Comparison of ENCODE assay signal across 25 cellular contexts in the genomic region with DNA sequence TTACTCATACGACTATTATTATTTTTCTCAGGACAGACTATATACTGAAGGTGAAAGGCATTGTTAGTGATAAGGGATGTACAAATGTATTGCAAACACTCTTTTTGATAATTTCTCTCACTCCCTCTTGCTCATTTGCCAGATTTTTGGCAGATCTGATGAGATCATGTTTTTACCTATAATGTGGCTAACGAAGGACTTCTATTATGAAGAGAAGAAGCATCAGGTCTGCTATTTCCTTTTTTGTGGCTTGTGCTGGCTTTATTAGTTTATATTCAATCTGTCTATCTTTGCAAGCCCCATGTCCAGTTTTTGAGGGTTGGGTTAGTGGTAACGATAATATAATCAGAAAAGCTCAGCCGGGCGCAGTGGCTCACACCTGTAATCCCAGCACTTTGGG. TPM values are rescaled to one million over a fixed set of nuclear protein-coding genes. Genes with fewer than 3 reads are reported as not detected.
DNase-seq lines count a peak whose midpoint lies in the region; ATAC-seq, FAIRE-seq and TF ChIP-seq lines count a peak whose summit lies in the region.
"Had no signal": no experiment of that assay in that cellular context is flagged by ENCODE, and none has a peak within 500 bp of the region (broad histone marks: within the 10 kb centered on the region; RNA-seq: fewer than 3 reads in every experiment).

No MANE protein-coding gene starts in this region.

- H3K9ac ChIP-seq in K562 (ENCODE audit: insufficient read depth in 1 of 2, low read depth in 2 of 2, low read length in 2 of 2) = no peak overlapping the region

- H3K4me3 Mint-ChIP-seq in stimulated activated memory B cell treated with anti-CD40 and anti-IgM and Interleukin-4, amounts not matched to agents 10 μg/mL and 1 μg/mL and 100 μg/mL, for 72 hours = no peak overlapping the region
- H3K4me3 Mint-ChIP-seq: CD4-positive, alpha-beta memory T cell had no signal

- H3K36me3 Mint-ChIP-seq in stimulated activated memory B cell treated with anti-CD40 and anti-IgM and Interleukin-4, amounts not matched to agents 10 μg/mL and 1 μg/mL and 100 μg/mL, for 72 hours = no peaks in the 10 kb centered on the region
- H3K36me3 Mint-ChIP-seq: CD4-positive, alpha-beta memory T cell had no signal

- no peak overlapping the region for H3K4me2 ChIP-seq in K562 (ENCODE audit: insufficient read depth, low read length)
- H3K4me2 ChIP-seq: A549 had no signal

- no peaks in the 10 kb centered on the region for H3K9me1 ChIP-seq in K562 (ENCODE audit: control insufficient read depth, insufficient read depth, low read length)

- POLR2A ChIA-PET in HEK293 (lab: Yijun Ruan, JAX) = no interaction called here
- POLR2A ChIA-PET in K562 (lab: Yijun Ruan, JAX) = no interaction called here

- TF ChIP-seq EP300 in K562 (IDR thresholded peaks at IDR 0.05; ENCODE audit: low read length) = no peak

- ATAC-seq in K562 (no peak), omental fat pad (ENCODE audit: low FRiP score) (no peak)
- no peak for ATAC-seq in stimulated activated memory B cell treated with anti-CD40 and anti-IgM and Interleukin-4, amounts not matched to agents 10 μg/mL and 1 μg/mL and 100 μg/mL, for 72 hours
- ATAC-seq: A549 had no signal

- peaks cover 0 to 11% of the 10 kb centered on the region in 2 experiments; a peak in 2 of 5 replicates for H3K27me3 ChIP-seq in K562 (ENCODE audit: control insufficient read depth in 2 of 2, insufficient read depth in 2 of 2, low read length in 2 of 2)

- no TSS peak for BruUV-seq in K562 (replicated peaks; lab: Mats Ljungman, UMichigan)

- peak overlapping the region; percentile 47 for H3K27ac Mint-ChIP-seq in stimulated activated memory B cell treated with anti-CD40 and anti-IgM and Interleukin-4, amounts not matched to agents 10 μg/mL and 1 μg/mL and 100 μg/mL, for 72 hours
- H3K27ac Mint-ChIP-seq: CD4-positive, alpha-beta memory T cell had no signal

- H3K27ac ChIP-seq in 22Rv1 (0 out of 2 replicates have a peak overlapping the region, but pooled peaks have one; percentile 8), HEK293 (ENCODE audit: extremely low read depth, low read depth, low read length) (no peak overlapping the region), K562 (ENCODE audit: extremely low read depth, low read depth, low read length) (no peak overlapping the region)
- H3K27ac ChIP-seq: A549 had no signal

- H3K9me3 ChIP-seq in HEK293 (ENCODE audit: control insufficient read depth, insufficient read depth, low read depth, low read length) = no peaks in the 10 kb centered on the region
- no peaks in the 10 kb centered on the region for H3K9me3 ChIP-seq in K562 (replicated peaks; ENCODE audit: control insufficient read depth, insufficient read depth, low read depth, low read length)
- H3K9me3 ChIP-seq: A549, HAP-1 had no signal

- no peaks in the 10 kb centered on the region for H3K79me2 ChIP-seq in K562 (ENCODE audit: control insufficient read depth, insufficient read depth, low read length)

- H3K9me3 Mint-ChIP-seq in stimulated activated memory B cell treated with anti-CD40 and anti-IgM and Interleukin-4, amounts not matched to agents 10 μg/mL and 1 μg/mL and 100 μg/mL, for 72 hours = no peaks in the 10 kb centered on the region
- H3K9me3 Mint-ChIP-seq: CD4-positive, alpha-beta memory T cell had no signal

- no peak overlapping the region for H3K4me3 ChIP-seq in HEK293 (ENCODE audit: low read depth, low read length)
- H3K4me3 ChIP-seq in K562 = no peak overlapping the region
- H3K4me3 ChIP-seq: A549, HAP-1 had no signal

- CTCF ChIA-PET in HEK293 (lab: Yijun Ruan, JAX) (interaction anchor here (0.7 to 0.9 kb wide), 2 partner anchors 17 to 51 kb away, joined by 3 read pairs; no protein-coding TSS in a partner anchor), K562 (lab: Yijun Ruan, JAX; ENCODE audit: low intra/inter-chr PET ratio) (no interaction called here)

- TF ChIP-seq POLR2A in K562 (conservative IDR thresholded peaks at IDR 0.05) = no peak

- WGBS in K562 (ENCODE audit: insufficient coverage, low coverage, missing lambda C conversion rate) = 17% methylated on average over 4 of the region's 5 CpGs

- no peaks in the 10 kb centered on the region for H3K27me3 Mint-ChIP-seq in stimulated activated memory B cell treated with anti-CD40 and anti-IgM and Interleukin-4, amounts not matched to agents 10 μg/mL and 1 μg/mL and 100 μg/mL, for 72 hours
- H3K27me3 Mint-ChIP-seq: CD4-positive, alpha-beta memory T cell had no signal

- no peak for FAIRE-seq in K562 (lab: Jason Lieb, UNC)
- FAIRE-seq: A549, GM12891, H54 had no signal

- in situ Hi-C loops in K562 (cut with MboI) = no loop called here

- no peak overlapping the region for H2AFZ ChIP-seq in K562 (ENCODE audit: low read depth, low read length)

- TF ChIP-seq CTCF in 22Rv1 (IDR thresholded peaks at IDR 0.05) (no peak), HEK293 (tag by site-specific recombination; IDR thresholded peaks at IDR 0.05) (no peak), K562 (IDR thresholded peaks at IDR 0.05 in 2 of 3, conservative IDR thresholded peaks at IDR 0.05 in 1 of 3; ENCODE audit: insufficient read depth in 2 of 3, low read depth in 1 of 3, low read length in 3 of 3) (no peak), omental fat pad (IDR thresholded peaks at IDR 0.05) (no peak)

- no peaks in the 10 kb centered on the region for H4K20me1 ChIP-seq in K562 (replicated peaks; ENCODE audit: control insufficient read depth, insufficient read depth, low read length)

- TF ChIP-seq RAD21 in K562 (CRISPR knock-in tag; conservative IDR thresholded peaks at IDR 0.05 in 1 of 2, IDR thresholded peaks at IDR 0.05 in 1 of 2) = no peak

- peaks cover 45% of the 10 kb centered on the region for H3K4me1 Mint-ChIP-seq in stimulated activated memory B cell treated with anti-CD40 and anti-IgM and Interleukin-4, amounts not matched to agents 10 μg/mL and 1 μg/mL and 100 μg/mL, for 72 hours

- H3K4me1 ChIP-seq in HEK293 (ENCODE audit: control insufficient read depth, insufficient read depth, low read length) = no peaks in the 10 kb centered on the region; the same call in 1 of the 2 replicates
- no peaks in the 10 kb centered on the region; a peak in 1 of 5 replicates for H3K4me1 ChIP-seq in K562 (replicated peaks in 1 of 2; ENCODE audit: control insufficient read depth in 2 of 2, insufficient read depth in 2 of 2, low read length in 2 of 2)
- H3K4me1 ChIP-seq: A549, HAP-1 had no signal

- no peak for DNase-seq in K562 (ENCODE audit: extremely low read depth in 1 of 4, low spot score in 3 of 4)
- no peak for DNase-seq in NCI-H526 (lab: John Stamatoyannopoulos, UW)
- DNase-seq in activated effector memory CD4-positive, alpha-beta T cell treated with anti-CD3 and anti-CD28 coated beads, Interleukin-2, amount 50 U/mL, for 16 hours = no peak
- no peak for DNase-seq in omental fat pad (ENCODE audit: low spot score)
- DNase-seq: 8988T; ACHN; AML-193; C1 segment of cervical spinal cord; Calu3; CD4-positive, alpha-beta memory T cell; COR-L47; DMS53; DMS79 treated with DMSO at 0.1 percent for 48 hours; GF-D8; GOT3 had no signal

- H3K36me3 ChIP-seq in HEK293 (ENCODE audit: control insufficient read depth in 2 of 2, insufficient read depth in 1 of 2, low read length in 2 of 2) = no peaks in the 10 kb centered on the region
- no peaks in the 10 kb centered on the region for H3K36me3 ChIP-seq in K562 (ENCODE audit: control insufficient read depth, insufficient read depth, low read length)
- H3K36me3 ChIP-seq: HAP-1 had no signal

- intact Hi-C loops in K562 (cut with micrococcal nuclease) = no loop called here

TF ChIP-seq in HEK293, 187 proteins besides CTCF, POLR2A, EP300 and RAD21 (continues in another document):
- TF ChIP-seq ZNF214 (tag by site-specific recombination; IDR thresholded peaks at IDR 0.05; ENCODE audit: borderline replicate concordance) = no peak

RNA-seq across cellular contexts. Expression of a gene that starts 22.5 kb away (rescaled TPM):
- not detected in 2 replicates for total RNA-seq in K562 (2011; cell fraction: chromatin; rRNA removed; ENCODE audit: low replicate concordance)
- total RNA-seq in K562 (2011; cell fraction: nucleolus; rRNA removed) = not detected in 2 replicates
- not detected in 2 replicates for total RNA-seq in K562 (2011; cell fraction: nucleoplasm; rRNA removed)
- total RNA-seq in K562 (2014; rRNA removed) (not detected in 2 replicates), K562 (2014; rRNA removed; fragmentation: Illumina TruSeq; extraction: Trizol) (not detected in 2 replicates), K562 (2015; rRNA removed; fragmentation: Illumina TruSeq; extraction: Trizol) (not detected in 2 replicates), K562 (2021) (0.07 and 0.11 TPM in 2 replicates), omental fat pad (10 to 100 TPM in 1 of 4 donors, 1 to 10 TPM in 3; 4.1 to 10.4 (median 5.3) TPM)
- polyA plus RNA-seq in K562 (2011; rRNA removed) (not detected in 2 replicates), K562 (2014; fragmentation: Illumina TruSeq; extraction: Trizol) (0.22 TPM in 1 of 2 replicates, not detected in the other), K562 (2014; fragmentation: Nextera tagmentation; extraction: Ambion mirVana) (under 1 TPM; 0.01 to 0.04 TPM), K562 (2014; rRNA removed) (not detected in 2 replicates)
- not detected in 2 replicates for polyA plus RNA-seq in K562 (2011; cell fraction: cytosol; rRNA removed)
- not detected in 2 replicates for polyA plus RNA-seq in K562 (2011; cell fraction: nucleus; rRNA removed)
- polyA plus RNA-seq in K562 (2012) = 0.07 and 0.10 TPM in 2 replicates
- polyA minus RNA-seq in K562 (2011; rRNA and poly(A)+ RNA removed) = not detected in 2 replicates
- polyA minus RNA-seq in K562 (2011; cell fraction: cytosol; rRNA and poly(A)+ RNA removed) = not detected in 2 replicates
- polyA minus RNA-seq in K562 (2011; cell fraction: nucleus; rRNA and poly(A)+ RNA removed) = not detected in 2 replicates
- total RNA-seq: Calu3, Daoy, G401 had no signal
- polyA plus RNA-seq: A549, BJ had no signal

RNA-seq across cellular contexts. Expression of a gene that starts 25.0 kb away (rescaled TPM):
- 23.0 and 58.5 TPM in 2 replicates for total RNA-seq in K562 (2011; cell fraction: chromatin; rRNA removed; ENCODE audit: low replicate concordance)
- total RNA-seq in K562 (2011; cell fraction: nucleolus; rRNA removed) = 13.4 and 13.7 TPM in 2 replicates
- 24.5 and 26.8 TPM in 2 replicates for total RNA-seq in K562 (2011; cell fraction: nucleoplasm; rRNA removed)
- total RNA-seq in K562 (2014; rRNA removed) (30.3 and 36.2 TPM in 2 replicates), K562 (2014; rRNA removed; fragmentation: Illumina TruSeq; extraction: Trizol) (38.9 and 43.3 TPM in 2 replicates), K562 (2015; rRNA removed; fragmentation: Illumina TruSeq; extraction: Trizol) (36.8 and 38.7 TPM in 2 replicates), K562 (2021) (30.1 and 31.8 TPM in 2 replicates), omental fat pad (10 to 100 TPM; 46.3 to 65.9 (median 55.8) TPM)
- polyA plus RNA-seq in K562 (2011; rRNA removed) (19.3 and 30.1 TPM in 2 replicates), K562 (2014; fragmentation: Illumina TruSeq; extraction: Trizol) (26.4 and 31.3 TPM in 2 replicates), K562 (2014; fragmentation: Nextera tagmentation; extraction: Ambion mirVana) (10 to 100 TPM in 1 of 2 experiments, 1 to 10 TPM in 1; 8.2 to 11.5 TPM), K562 (2014; rRNA removed) (19.9 and 20.3 TPM in 2 replicates)
- 5.8 and 7.5 TPM in 2 replicates for polyA plus RNA-seq in K562 (2011; cell fraction: cytosol; rRNA removed)
- polyA plus RNA-seq in K562 (2011; cell fraction: nucleus; rRNA removed) = 13.9 and 16.4 TPM in 2 replicates
- polyA plus RNA-seq in K562 (2012) = 17.1 and 22.4 TPM in 2 replicates
- polyA minus RNA-seq in K562 (2011; rRNA and poly(A)+ RNA removed) = 62.8 and 64.9 TPM in 2 replicates
- 16.2 and 25.6 TPM in 2 replicates for polyA minus RNA-seq in K562 (2011; cell fraction: cytosol; rRNA and poly(A)+ RNA removed)
- 10.1 and 23.0 TPM in 2 replicates for polyA minus RNA-seq in K562 (2011; cell fraction: nucleus; rRNA and poly(A)+ RNA removed)

Comparison
In these comparisons a context has a peak if more than half of its experiments do, and no peak if none do; other contexts are left out.
1. RNA of a gene that starts 22.5 kb away (total RNA-seq): 4.1 to 10.4 TPM in omental fat pad; 0.07 to 0.11 TPM in K562; every median in the first group is over 4 times any median in the second.